22 cellular contexts compared by ENCODE assay signal in genomic region chr1:236091933-236092318, GRCh38.
"Had no signal": no experiment of that assay in that cellular context is flagged by ENCODE, and none has a peak within 500 bp of the region (broad histone marks: within the 10 kb centered on the region; RNA-seq: fewer than 3 reads in every experiment).

No MANE protein-coding gene starts in this region.

- H3K4me1 ChIP-seq: colonic mucosa, lower lobe of right lung, prostate gland, tibial artery had no signal

- H3K4me3 ChIP-seq: colonic mucosa, dorsolateral prefrontal cortex, esophagus muscularis mucosa, heart left ventricle, lower lobe of right lung, prostate gland, tibial artery had no signal

- FAIRE-seq: astrocyte had no signal

- H3K27ac ChIP-seq: colonic mucosa, dorsolateral prefrontal cortex, esophagus muscularis mucosa, heart left ventricle, lower lobe of right lung, prostate gland, tibial artery, VCaP had no signal

- H3K36me3 ChIP-seq: colonic mucosa, esophagus muscularis mucosa, heart left ventricle, lower lobe of right lung, prostate gland, tibial artery had no signal

- H3K27me3 ChIP-seq: colonic mucosa, esophagus muscularis mucosa, heart left ventricle had no signal

- DNase-seq: activated CD4-positive, alpha-beta memory T cell treated with anti-CD3 and anti-CD28 coated beads, Interleukin-2, amount 10 ng/mL, durations not matched to agents 7 days and 5 days; activated CD4-positive, alpha-beta T cell treated with anti-CD3 and anti-CD28 coated beads, Interleukin-2, amount 10 ng/mL, durations not matched to agents 24 days and 14 days; activated T-cell treated with anti-CD3 and anti-CD28 coated beads for 4 hours; colonic mucosa; dorsolateral prefrontal cortex; effector memory CD8-positive, alpha-beta T cell; heart left ventricle; islet precursor cell; left cardiac atrium; lower lobe of right lung; natural killer cell; stimulated activated CD4-positive, alpha-beta T cell treated with anti-CD3 and anti-CD28 coated beads, Interleukin-12 subunit alpha, Interleukin-12 subunit beta, amount 100 ng/mL, for 4 hours; stimulated activated CD4-positive, alpha-beta T cell treated with anti-CD3 and anti-CD28 coated beads, Interleukin-4, amount 100 ng/mL, for 4 hours; stimulated activated naive CD8-positive, alpha-beta T cell treated with anti-CD3 and anti-CD28 coated beads, Interleukin-15, Interleukin-2, amounts not matched to agents 100 U/mL and 50 U/mL, for 24 hours; substantia nigra; T-cell; tibial artery had no signal

- ATAC-seq: activated CD4-positive, CD25-positive, alpha-beta regulatory T cell treated with anti-CD3 and anti-CD28 coated beads, Interleukin-2, amount 50 U/mL, for 24 hours; effector memory CD8-positive, alpha-beta T cell; left cardiac atrium; lower lobe of right lung; natural killer cell; stimulated activated naive CD8-positive, alpha-beta T cell treated with anti-CD3 and anti-CD28 coated beads, Interleukin-15, Interleukin-2, amounts not matched to agents 100 U/mL and 50 U/mL, for 24 hours; T-cell had no signal

- H3K9me3 ChIP-seq: colonic mucosa, lower lobe of right lung, prostate gland had no signal
